In the genomic region with DNA sequence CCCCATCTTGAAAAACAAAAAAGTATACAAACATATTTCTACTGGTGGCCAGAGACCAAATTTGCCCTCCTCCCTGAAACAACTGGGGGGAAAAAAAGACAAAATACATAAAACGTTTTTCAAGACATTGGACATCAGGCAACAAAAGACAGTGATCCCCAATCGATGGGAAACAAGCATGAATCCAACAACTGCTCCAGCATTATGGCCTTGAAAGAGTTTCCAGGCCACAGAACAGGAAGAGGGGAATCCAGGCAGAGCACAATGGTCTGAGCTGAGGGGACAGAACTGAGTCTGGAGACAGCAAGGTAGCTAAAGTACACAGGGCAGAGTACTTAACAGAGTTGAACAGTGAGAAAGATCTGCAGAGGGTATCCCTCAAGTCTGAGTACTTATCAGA, we compare ENCODE assay signal across 17 cellular contexts. TPM values are rescaled to one million over a fixed set of nuclear protein-coding genes. Genes with fewer than 3 reads are reported as not detected.
DNase-seq lines count a peak whose midpoint lies in the region; ATAC-seq, FAIRE-seq and TF ChIP-seq lines count a peak whose summit lies in the region.
"Had no signal": no experiment of that assay in that cellular context is flagged by ENCODE, and none has a peak within 500 bp of the region (broad histone marks: within the 10 kb centered on the region; RNA-seq: fewer than 3 reads in every experiment).

No MANE protein-coding gene starts in this region.

- H3K4me3 Mint-ChIP-seq in activated naive CD8-positive, alpha-beta T cell treated with anti-CD3 and anti-CD28 coated beads, Interleukin-2, amount 50 U/mL, for 24 hours, result no peak overlapping the region
- H3K4me3 Mint-ChIP-seq in naive B cell, result no peak overlapping the region

- in situ Hi-C loops in ACHN (cut with HindIII; ENCODE audit: low pct_ligation_motif_present, low pct_unique_long_range_greater_than_20kb, low sequenced_read_pairs), result no loop called here

- intact Hi-C loops in left ventricle myocardium superior (cut with micrococcal nuclease), result no loop called here

- DNase-seq in ACHN (peak; percentile 7), GM12864 (ENCODE audit: low read depth) (no peak), naive B cell (peak; percentile 6), left ventricle myocardium superior (no peak), medulla oblongata (ENCODE audit: extremely low spot score) (no peak), COLO668 (lab: John Stamatoyannopoulos, UW; ENCODE audit: unreplicated experiment) (no peak), GM12892 (ENCODE audit: insufficient read length) (no peak)
- DNase-seq in activated naive CD8-positive, alpha-beta T cell treated with anti-CD3 and anti-CD28 coated beads, Interleukin-2, amount 50 U/mL, for 24 hours, result no peak
- DNase-seq: anterior cingulate cortex; DMS153; NCI-H1048; RPMI8226; stimulated activated CD4-positive, alpha-beta T cell treated with anti-CD3 and anti-CD28 coated beads, Interleukin-4, amount 100 ng/mL, for 1 hour had no signal

- no peaks in the 10 kb centered on the region for H3K9me3 Mint-ChIP-seq in activated naive CD8-positive, alpha-beta T cell treated with anti-CD3 and anti-CD28 coated beads, Interleukin-2, amount 50 U/mL, for 24 hours
- H3K9me3 Mint-ChIP-seq in naive B cell, result no peaks in the 10 kb centered on the region

- TF ChIP-seq CTCF in GM12864 (IDR thresholded peaks at IDR 0.05; ENCODE audit: low read depth, low read length, missing control alignments), result no peak

- no peak for ATAC-seq in activated naive CD8-positive, alpha-beta T cell treated with anti-CD3 and anti-CD28 coated beads, Interleukin-2, amount 50 U/mL, for 24 hours
- no peak for ATAC-seq in naive B cell (ENCODE audit: low read depth in 2 of 2)
- ATAC-seq in left ventricle myocardium superior, result no peak
- ATAC-seq: sciatic nerve had no signal

- peak overlapping the region; percentile 7 for H3K4me3 ChIP-seq in GM12864 (ENCODE audit: low read depth, low read length)
- H3K4me3 ChIP-seq: lung had no signal

- H3K4me1 Mint-ChIP-seq in activated naive CD8-positive, alpha-beta T cell treated with anti-CD3 and anti-CD28 coated beads, Interleukin-2, amount 50 U/mL, for 24 hours, result peaks cover 24% of the 10 kb centered on the region
- H3K4me1 Mint-ChIP-seq in naive B cell, result peaks cover 17 to 31% (median 26%) of the 10 kb centered on the region in 3 donors

- peaks cover 7% of the 10 kb centered on the region for H3K27me3 Mint-ChIP-seq in activated naive CD8-positive, alpha-beta T cell treated with anti-CD3 and anti-CD28 coated beads, Interleukin-2, amount 50 U/mL, for 24 hours
- no peaks in the 10 kb centered on the region for H3K27me3 Mint-ChIP-seq in naive B cell

- H3K27ac Mint-ChIP-seq in activated naive CD8-positive, alpha-beta T cell treated with anti-CD3 and anti-CD28 coated beads, Interleukin-2, amount 50 U/mL, for 24 hours, result peak overlapping the region; percentile 28
- H3K27ac Mint-ChIP-seq in naive B cell, result peak overlapping the region in 5 of 6 donors; percentile 7 to 83 (median 48)

- no peak for TF ChIP-seq POLR2A in GM12892 (IDR thresholded peaks at IDR 0.05; ENCODE audit: low read depth, low read length)

- no peaks in the 10 kb centered on the region for H3K36me3 Mint-ChIP-seq in activated naive CD8-positive, alpha-beta T cell treated with anti-CD3 and anti-CD28 coated beads, Interleukin-2, amount 50 U/mL, for 24 hours (ENCODE audit: low read depth)
- no peaks in the 10 kb centered on the region for H3K36me3 Mint-ChIP-seq in naive B cell

- no peak for FAIRE-seq in GM12892 (lab: Jason Lieb, UNC)
- FAIRE-seq: colon, GM18507 had no signal

RNA-seq across cellular contexts. Expression of gene CCDC88A, which starts 4.4 kb away (rescaled TPM):
- polyA plus RNA-seq in naive B cell (ENCODE audit: low read depth in 6 of 6), result 1 to 10 TPM; 1.3 to 5.0 (median 2.8) TPM
- total RNA-seq in left ventricle myocardium superior, result 15.8 TPM
- 37.0 TPM for polyA plus RNA-seq in GM12892 (2012; ENCODE audit: missing spikeins)

Comparison
In these comparisons a context has a peak if more than half of its experiments do, and no peak if none do; other contexts are left out.
1. DNase-seq: peak in ACHN (single experiment) and naive B cell (single experiment); none in GM12864 (single experiment), activated naive CD8-positive, alpha-beta T cell treated with anti-CD3 and anti-CD28 coated beads, Interleukin-2, amount 50 U/mL, for 24 hours (single experiment), left ventricle myocardium superior (single experiment), medulla oblongata (single experiment), COLO668 (single experiment) and GM12892 (single experiment).